ENCODE assay signal across 23 cellular contexts in the genomic region with DNA sequence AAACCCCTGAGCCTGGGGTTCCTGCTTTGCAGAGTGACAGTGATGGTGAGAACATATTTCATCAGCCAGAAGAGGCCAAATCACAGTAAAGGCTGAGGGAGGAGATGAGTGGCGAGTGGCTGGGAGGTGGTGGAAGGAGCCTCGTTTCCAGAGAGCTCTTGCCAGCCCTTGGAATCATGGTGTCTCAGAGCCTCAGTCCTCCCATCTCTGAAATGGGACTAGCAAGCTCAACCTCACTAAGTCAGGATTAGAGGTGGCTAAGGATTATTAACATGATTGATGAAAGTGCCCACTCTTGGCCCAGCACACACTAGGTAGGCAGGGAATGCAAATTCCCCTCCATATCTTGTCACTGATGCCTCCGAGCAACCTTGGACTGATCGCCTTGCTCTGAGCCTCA. TPM values are rescaled to one million over a fixed set of nuclear protein-coding genes. Genes with fewer than 3 reads are reported as not detected.
"Had no signal": no experiment of that assay in that cellular context is flagged by ENCODE, and none has a peak within 500 bp of the region (broad histone marks: within the 10 kb centered on the region; RNA-seq: fewer than 3 reads in every experiment).

No MANE protein-coding gene starts in this region.

- H3K4me1 Mint-ChIP-seq: nephron progenitor cell had no signal

- H3K27ac Mint-ChIP-seq: activated CD4-positive, alpha-beta memory T cell treated with anti-CD3 and anti-CD28 coated beads for 36 hours; nephron progenitor cell; stimulated activated naive CD8-positive, alpha-beta T cell treated with anti-CD3 and anti-CD28 coated beads, Interleukin-15, Interleukin-2, amounts not matched to agents 100 ng/mL and 50 ng/mL, for 24 hours; T-helper 2 cell treated with Interferon-gamma antibody and Interleukin-4, amounts not matched to agents 5 μg/mL and 100 μg/mL, for 36 hours; WTC11 had no signal

- H3K27ac ChIP-seq: adrenal gland, left ventricle myocardium inferior, pancreas, psoas muscle, right atrium auricular region, SK-N-MC, tibial artery had no signal

- H3K9me3 Mint-ChIP-seq: activated CD4-positive, alpha-beta memory T cell treated with anti-CD3 and anti-CD28 coated beads for 36 hours; nephron progenitor cell; stimulated activated naive CD8-positive, alpha-beta T cell treated with anti-CD3 and anti-CD28 coated beads, Interleukin-15, Interleukin-2, amounts not matched to agents 100 ng/mL and 50 ng/mL, for 24 hours; T-helper 2 cell treated with Interferon-gamma antibody and Interleukin-4, amounts not matched to agents 5 μg/mL and 100 μg/mL, for 36 hours had no signal

- H3K27me3 Mint-ChIP-seq: activated CD4-positive, alpha-beta memory T cell treated with anti-CD3 and anti-CD28 coated beads for 36 hours; stimulated activated naive CD8-positive, alpha-beta T cell treated with anti-CD3 and anti-CD28 coated beads, Interleukin-15, Interleukin-2, amounts not matched to agents 100 ng/mL and 50 ng/mL, for 24 hours had no signal

- ATAC-seq: pancreas, psoas muscle, WTC11 had no signal

- H3K27me3 ChIP-seq: adrenal gland, esophagus muscularis mucosa, pancreas, right atrium auricular region, tibial artery had no signal

- H3K9me3 ChIP-seq: adrenal gland, esophagus muscularis mucosa, pancreas, psoas muscle, right atrium auricular region, tibial artery had no signal

- H3K4me3 ChIP-seq: adrenal gland, esophagus muscularis mucosa, left ventricle myocardium inferior, pancreas, psoas muscle, right atrium auricular region, SK-N-MC, tibial artery had no signal

- H3K4me3 Mint-ChIP-seq: activated CD4-positive, alpha-beta memory T cell treated with anti-CD3 and anti-CD28 coated beads for 36 hours; nephron progenitor cell; stimulated activated naive CD8-positive, alpha-beta T cell treated with anti-CD3 and anti-CD28 coated beads, Interleukin-15, Interleukin-2, amounts not matched to agents 100 ng/mL and 50 ng/mL, for 24 hours; T-helper 2 cell treated with Interferon-gamma antibody and Interleukin-4, amounts not matched to agents 5 μg/mL and 100 μg/mL, for 36 hours; WTC11 had no signal

- DNase-seq: activated CD4-positive, alpha-beta memory T cell treated with anti-CD3 and anti-CD28 coated beads for 36 hours; activated CD4-positive, alpha-beta T cell treated with anti-CD3 and anti-CD28 coated beads for 4 hours; activated gamma-delta T cell; adrenal gland; central memory CD4-positive, alpha-beta T cell; effector memory CD4-positive, alpha-beta T cell; hippocampal formation; left ventricle myocardium inferior; mammary epithelial cell; midbrain; nephron progenitor cell; pancreas; psoas muscle; stimulated activated CD4-positive, alpha-beta T cell treated with anti-CD3 and anti-CD28 coated beads, Interleukin-4, amount 100 ng/mL, for 24 hours; SW 1271; tibial artery had no signal

- H3K4me1 ChIP-seq: adrenal gland, esophagus muscularis mucosa, pancreas, psoas muscle, right atrium auricular region, tibial artery had no signal

RNA-seq across cellular contexts. Expression of gene IL21R, which starts 45.2 kb away (rescaled TPM):
- total RNA-seq: endothelial cell of umbilical vein had no signal
